8 cellular contexts compared by ENCODE assay signal in genomic region chr11:47715082-47715669, GRCh38. TPM values are rescaled to one million over a fixed set of nuclear protein-coding genes. Genes with fewer than 3 reads are reported as not detected.
A peak's percentile ranks its signal among the peaks of the same experiment; 100 is the strongest.
DNase-seq lines count a peak whose midpoint lies in the region; ATAC-seq and TF ChIP-seq lines count a peak whose summit lies in the region.

A gene with protein sequence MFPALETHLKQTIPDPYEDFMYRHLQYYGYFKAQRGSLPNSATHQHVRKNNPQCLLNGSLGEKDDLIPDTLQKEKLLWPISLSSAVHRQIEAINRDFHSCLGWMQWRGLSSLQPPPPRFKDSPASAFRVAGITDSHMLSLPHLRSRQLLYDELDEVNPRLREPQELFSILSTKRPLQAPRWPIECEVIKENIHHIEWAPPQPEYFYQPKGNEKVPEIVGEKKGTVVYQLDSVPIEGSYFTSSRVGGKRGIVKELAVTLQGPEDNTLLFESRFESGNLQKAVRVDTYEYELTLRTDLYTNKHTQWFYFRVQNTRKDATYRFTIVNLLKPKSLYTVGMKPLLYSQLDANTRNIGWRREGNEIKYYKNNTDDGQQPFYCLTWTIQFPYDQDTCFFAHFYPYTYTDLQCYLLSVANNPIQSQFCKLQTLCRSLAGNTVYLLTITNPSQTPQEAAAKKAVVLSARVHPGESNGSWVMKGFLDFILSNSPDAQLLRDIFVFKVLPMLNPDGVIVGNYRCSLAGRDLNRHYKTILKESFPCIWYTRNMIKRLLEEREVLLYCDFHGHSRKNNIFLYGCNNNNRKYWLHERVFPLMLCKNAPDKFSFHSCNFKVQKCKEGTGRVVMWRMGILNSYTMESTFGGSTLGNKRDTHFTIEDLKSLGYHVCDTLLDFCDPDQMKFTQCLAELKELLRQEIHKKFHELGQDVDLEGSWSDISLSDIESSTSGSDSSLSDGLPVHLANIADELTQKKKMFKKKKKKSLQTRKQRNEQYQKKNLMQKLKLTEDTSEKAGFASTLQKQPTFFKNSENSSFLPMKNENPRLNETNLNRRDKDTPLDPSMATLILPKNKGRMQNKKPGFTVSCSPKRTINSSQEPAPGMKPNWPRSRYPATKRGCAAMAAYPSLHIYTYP (minus strand): TSS chr11:47715369. CDS start chr11:47714650, 719 bp downstream.

- H3K36me3 ChIP-seq in endodermal cell (ENCODE audit: control insufficient read depth, insufficient read depth, low read length) (peaks cover 43% of the 10 kb centered on the region), mesendoderm (ENCODE audit: control insufficient read depth, insufficient read depth, low read length) (peaks cover 6% of the 10 kb centered on the region)

- no peak within 1 kb of the TSS for H2AK5ac ChIP-seq in mesendoderm (ENCODE audit: low read length)

- ATAC-seq in HG03378 (IDR thresholded peaks at IDR 0.05; ENCODE audit: unreplicated experiment), result peak; percentile 94

- no peaks in the 10 kb centered on the region for H3K79me2 ChIP-seq in mesendoderm (ENCODE audit: control insufficient read depth, insufficient read depth, low read length)

- peak within 1 kb of the TSS; percentile 86 for H3K4me2 ChIP-seq in mesendoderm (ENCODE audit: low read length)

- no peaks in the 10 kb centered on the region for H3K4me1 ChIP-seq in endodermal cell (ENCODE audit: control insufficient read depth, insufficient read depth, low read length)
- no peaks in the 10 kb centered on the region for H3K4me1 ChIP-seq in mesendoderm (ENCODE audit: control insufficient read depth, low read depth, low read length)

- H2BK15ac ChIP-seq in mesendoderm (replicated peaks; ENCODE audit: low read depth), result no peak within 1 kb of the TSS

- H3K36me3 Mint-ChIP-seq in endodermal cell (ENCODE audit: low read depth), result peaks cover 33% of the 10 kb centered on the region

- no peak within 1 kb of the TSS for H4K5ac ChIP-seq in mesendoderm (ENCODE audit: low read length)

- H3K23ac ChIP-seq in mesendoderm (ENCODE audit: low read length), result no peak within 1 kb of the TSS

- H3K4ac ChIP-seq in mesendoderm (ENCODE audit: low read depth, low read length), result no peak within 1 kb of the TSS

- no peak within 1 kb of the TSS for H2BK120ac ChIP-seq in mesendoderm (ENCODE audit: low read depth, low read length)

- H3K56ac ChIP-seq in mesendoderm (ENCODE audit: low read length), result peak within 1 kb of the TSS; percentile 93

- TF ChIP-seq POLR2A in GM19193 (IDR thresholded peaks at IDR 0.05; ENCODE audit: extremely low read depth, insufficient read depth, insufficient read length), result peak; percentile 94

- H2BK5ac ChIP-seq in mesendoderm (ENCODE audit: low read length), result no peak within 1 kb of the TSS

- H3K9me3 Mint-ChIP-seq in endodermal cell, result no peaks in the 10 kb centered on the region

- DNase-seq in Ammon's horn (ENCODE audit: low spot score) (peak; percentile 77), NCI-H82 treated with DMSO at 0.1 percent for 48 hours (lab: John Stamatoyannopoulos, UW; ENCODE audit: unreplicated experiment) (peak; percentile 2), endodermal cell (peak; percentile 91), mesendoderm (peak; percentile 79)
- peak; percentile 71 to 78 (median 75) for DNase-seq in activated CD8-positive, alpha-beta memory T cell treated with anti-CD3 and anti-CD28 coated beads for 48 hours (ENCODE audit: low read depth in 2 of 3, low spot score in 2 of 3)
- peak; percentile 60 for DNase-seq in stimulated activated CD8-positive, alpha-beta memory T cell treated with anti-CD3 and anti-CD28 coated beads, Interleukin-15, amount 100 ng/mL, for 24 hours (ENCODE audit: low read depth)

- H3K27ac ChIP-seq in endodermal cell (ENCODE audit: low read depth, low read length) (no peak within 1 kb of the TSS), mesendoderm (ENCODE audit: low read depth, low read length) (no peak within 1 kb of the TSS)

- H3K9ac ChIP-seq in endodermal cell (ENCODE audit: extremely low read depth, low read length, poor library complexity, severe bottlenecking), result no peak within 1 kb of the TSS
- H3K9ac ChIP-seq in mesendoderm (ENCODE audit: low read length), result peak within 1 kb of the TSS; percentile 86

- no peaks in the 10 kb centered on the region for H3K9me3 ChIP-seq in endodermal cell (ENCODE audit: control insufficient read depth, low read length)

- H3K27me3 ChIP-seq in endodermal cell (ENCODE audit: control insufficient read depth, insufficient read depth, low read length, poor library complexity, severe bottlenecking) (no peaks in the 10 kb centered on the region), mesendoderm (ENCODE audit: insufficient read depth, low read length, poor library complexity) (no peaks in the 10 kb centered on the region)

- no peak within 1 kb of the TSS for H4K8ac ChIP-seq in mesendoderm (ENCODE audit: low read depth, low read length)

- WGBS in endodermal cell (ENCODE audit: insufficient coverage in 1 of 2, insufficient read length in 1 of 2), 2 experiments, result 88 to 93% methylated on average over 11 to 35 of the region's 35 CpGs
- no CpG with 5 or more reads among the region's 35 CpGs for WGBS in mesendoderm (ENCODE audit: extremely low coverage, insufficient coverage, low lambda C conversion rate)

- TF ChIP-seq CTCF in endodermal cell (conservative IDR thresholded peaks at IDR 0.05), result no peak

- H3K27me3 Mint-ChIP-seq in endodermal cell (ENCODE audit: insufficient read depth), result no peaks in the 10 kb centered on the region

- H3K18ac ChIP-seq in mesendoderm (ENCODE audit: low read length), result no peak within 1 kb of the TSS

- peaks cover 10% of the 10 kb centered on the region for H3K4me1 Mint-ChIP-seq in endodermal cell

- peak within 1 kb of the TSS; percentile 95 for H3K27ac Mint-ChIP-seq in endodermal cell

- no peak within 1 kb of the TSS for H3K4me3 ChIP-seq in endodermal cell (ENCODE audit: low read length)
- peak within 1 kb of the TSS; percentile 60 for H3K4me3 ChIP-seq in mesendoderm (ENCODE audit: low read length)

- no peaks in the 10 kb centered on the region for H3K79me1 ChIP-seq in mesendoderm (ENCODE audit: low read length)

- peak within 1 kb of the TSS; percentile 87 for H3K4me3 Mint-ChIP-seq in endodermal cell

RNA-seq across cellular contexts. Expression of the gene that starts here (rescaled TPM):
- 1 to 10 TPM; 5.0 to 8.7 TPM for total RNA-seq in endodermal cell
- polyA plus RNA-seq in endodermal cell (2013, experiment 1 of 2), result 0.75 TPM
- 0.29 TPM for polyA plus RNA-seq in endodermal cell (2013, experiment 2 of 2)
- 1.6 TPM for polyA plus RNA-seq in mesendoderm (2013, experiment 1 of 2)
- polyA plus RNA-seq in mesendoderm (2013, experiment 2 of 2), result 1.7 TPM

Comparison
In these comparisons a context has a peak if more than half of its experiments do, and no peak if none do; other contexts are left out.
1. DNase-seq: peak in every context shown above with its lines; median percentile 91 in endodermal cell; 79 in mesendoderm; 77 in Ammon's horn; 75 in activated CD8-positive, alpha-beta memory T cell treated with anti-CD3 and anti-CD28 coated beads for 48 hours; 60 in stimulated activated CD8-positive, alpha-beta memory T cell treated with anti-CD3 and anti-CD28 coated beads, Interleukin-15, amount 100 ng/mL, for 24 hours; 2 in NCI-H82 treated with DMSO at 0.1 percent for 48 hours.